In the genomic region with DNA sequence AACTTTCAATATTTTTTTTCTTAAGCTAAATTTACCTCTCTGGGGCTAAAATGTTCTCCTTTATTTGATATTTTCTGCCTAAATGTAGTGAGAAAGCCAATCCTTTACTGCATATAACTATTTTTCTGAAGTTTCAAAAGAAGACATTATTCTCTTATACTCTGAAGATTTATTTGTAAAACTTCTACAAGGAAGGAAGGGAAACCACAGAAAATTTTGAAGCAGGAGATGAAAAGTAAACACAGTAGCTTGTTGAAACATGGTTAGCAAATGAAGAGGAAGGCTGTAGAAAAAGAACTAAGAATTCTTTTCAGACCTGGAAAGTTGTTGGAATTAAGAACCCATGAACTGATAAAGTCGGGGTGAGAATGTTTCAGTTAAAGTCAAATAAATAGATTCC, we compare ENCODE assay signal across 2 cellular contexts.
TF ChIP-seq lines count a peak whose summit lies in the region.

No MANE protein-coding gene starts in this region.

TF ChIP-seq in SK-N-SH, 30 proteins besides CTCF, POLR2A, EP300 and RAD21 (continued from another document):
- TF ChIP-seq FOXJ3 (CRISPR knock-in tag; IDR thresholded peaks at IDR 0.05) (no peak), RXRA (IDR thresholded peaks at IDR 0.05; ENCODE audit: borderline replicate concordance, low read depth) (no peak), TEAD4 (IDR thresholded peaks at IDR 0.05; ENCODE audit: borderline replicate concordance, insufficient read depth) (no peak), TAF1 (IDR thresholded peaks at IDR 0.05; ENCODE audit: borderline replicate concordance, low read depth, low read length) (no peak), ELF1 (IDR thresholded peaks at IDR 0.05) (no peak), GATA2 (CRISPR knock-in tag; IDR thresholded peaks at IDR 0.05) (no peak), MEF2A (IDR thresholded peaks at IDR 0.05; ENCODE audit: borderline replicate concordance, low read depth) (no peak), SIN3A (IDR thresholded peaks at IDR 0.05; ENCODE audit: borderline replicate concordance, low read depth, low read length) (no peak), RCOR1 (IDR thresholded peaks at IDR 0.05; ENCODE audit: low read length) (no peak), GABPA (IDR thresholded peaks at IDR 0.05; ENCODE audit: low read depth) (no peak)
- TF ChIP-seq, protein P1, sequence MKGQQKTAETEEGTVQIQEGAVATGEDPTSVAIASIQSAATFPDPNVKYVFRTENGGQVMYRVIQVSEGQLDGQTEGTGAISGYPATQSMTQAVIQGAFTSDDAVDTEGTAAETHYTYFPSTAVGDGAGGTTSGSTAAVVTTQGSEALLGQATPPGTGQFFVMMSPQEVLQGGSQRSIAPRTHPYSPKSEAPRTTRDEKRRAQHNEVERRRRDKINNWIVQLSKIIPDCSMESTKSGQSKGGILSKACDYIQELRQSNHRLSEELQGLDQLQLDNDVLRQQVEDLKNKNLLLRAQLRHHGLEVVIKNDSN (IDR thresholded peaks at IDR 0.05; ENCODE audit: borderline replicate concordance, low read depth) = no peak
- TF ChIP-seq, protein P2, sequence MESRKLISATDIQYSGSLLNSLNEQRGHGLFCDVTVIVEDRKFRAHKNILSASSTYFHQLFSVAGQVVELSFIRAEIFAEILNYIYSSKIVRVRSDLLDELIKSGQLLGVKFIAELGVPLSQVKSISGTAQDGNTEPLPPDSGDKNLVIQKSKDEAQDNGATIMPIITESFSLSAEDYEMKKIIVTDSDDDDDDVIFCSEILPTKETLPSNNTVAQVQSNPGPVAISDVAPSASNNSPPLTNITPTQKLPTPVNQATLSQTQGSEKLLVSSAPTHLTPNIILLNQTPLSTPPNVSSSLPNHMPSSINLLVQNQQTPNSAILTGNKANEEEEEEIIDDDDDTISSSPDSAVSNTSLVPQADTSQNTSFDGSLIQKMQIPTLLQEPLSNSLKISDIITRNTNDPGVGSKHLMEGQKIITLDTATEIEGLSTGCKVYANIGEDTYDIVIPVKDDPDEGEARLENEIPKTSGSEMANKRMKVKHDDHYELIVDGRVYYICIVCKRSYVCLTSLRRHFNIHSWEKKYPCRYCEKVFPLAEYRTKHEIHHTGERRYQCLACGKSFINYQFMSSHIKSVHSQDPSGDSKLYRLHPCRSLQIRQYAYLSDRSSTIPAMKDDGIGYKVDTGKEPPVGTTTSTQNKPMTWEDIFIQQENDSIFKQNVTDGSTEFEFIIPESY (IDR thresholded peaks at IDR 0.05; ENCODE audit: borderline replicate concordance, low read depth) = no peak
- TF ChIP-seq, protein P3, sequence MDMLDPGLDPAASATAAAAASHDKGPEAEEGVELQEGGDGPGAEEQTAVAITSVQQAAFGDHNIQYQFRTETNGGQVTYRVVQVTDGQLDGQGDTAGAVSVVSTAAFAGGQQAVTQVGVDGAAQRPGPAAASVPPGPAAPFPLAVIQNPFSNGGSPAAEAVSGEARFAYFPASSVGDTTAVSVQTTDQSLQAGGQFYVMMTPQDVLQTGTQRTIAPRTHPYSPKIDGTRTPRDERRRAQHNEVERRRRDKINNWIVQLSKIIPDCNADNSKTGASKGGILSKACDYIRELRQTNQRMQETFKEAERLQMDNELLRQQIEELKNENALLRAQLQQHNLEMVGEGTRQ (IDR thresholded peaks at IDR 0.05; ENCODE audit: borderline replicate concordance, low read depth, low read length) = no peak
- TF ChIP-seq, protein P4, sequence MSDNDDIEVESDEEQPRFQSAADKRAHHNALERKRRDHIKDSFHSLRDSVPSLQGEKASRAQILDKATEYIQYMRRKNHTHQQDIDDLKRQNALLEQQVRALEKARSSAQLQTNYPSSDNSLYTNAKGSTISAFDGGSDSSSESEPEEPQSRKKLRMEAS (IDR thresholded peaks at IDR 0.05; ENCODE audit: low read depth) = no peak

TF ChIP-seq in SK-N-SH treated with all-trans-retinoic acid at 6 μM for 48 hours, 23 proteins besides CTCF, POLR2A, EP300 and RAD21 (continued from another document):
- TF ChIP-seq, protein P5, sequence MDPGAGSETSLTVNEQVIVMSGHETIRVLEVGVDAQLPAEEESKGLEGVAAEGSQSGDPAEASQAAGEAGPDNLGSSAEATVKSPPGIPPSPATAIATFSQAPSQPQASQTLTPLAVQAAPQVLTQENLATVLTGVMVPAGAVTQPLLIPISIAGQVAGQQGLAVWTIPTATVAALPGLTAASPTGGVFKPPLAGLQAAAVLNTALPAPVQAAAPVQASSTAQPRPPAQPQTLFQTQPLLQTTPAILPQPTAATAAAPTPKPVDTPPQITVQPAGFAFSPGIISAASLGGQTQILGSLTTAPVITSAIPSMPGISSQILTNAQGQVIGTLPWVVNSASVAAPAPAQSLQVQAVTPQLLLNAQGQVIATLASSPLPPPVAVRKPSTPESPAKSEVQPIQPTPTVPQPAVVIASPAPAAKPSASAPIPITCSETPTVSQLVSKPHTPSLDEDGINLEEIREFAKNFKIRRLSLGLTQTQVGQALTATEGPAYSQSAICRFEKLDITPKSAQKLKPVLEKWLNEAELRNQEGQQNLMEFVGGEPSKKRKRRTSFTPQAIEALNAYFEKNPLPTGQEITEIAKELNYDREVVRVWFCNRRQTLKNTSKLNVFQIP (CRISPR knock-in tag; IDR thresholded peaks at IDR 0.05; ENCODE audit: borderline replicate concordance, low read depth) = no peak
- TF ChIP-seq OSR1 (CRISPR knock-in tag; IDR thresholded peaks at IDR 0.05) (no peak), BACH2 (CRISPR knock-in tag; IDR thresholded peaks at IDR 0.05; ENCODE audit: borderline replicate concordance) (no peak), ESRRG (CRISPR knock-in tag; IDR thresholded peaks at IDR 0.05) (no peak), CSDC2 (CRISPR knock-in tag; IDR thresholded peaks at IDR 0.05) (no peak), ZFP30 (CRISPR knock-in tag; IDR thresholded peaks at IDR 0.05) (no peak), PPARA (CRISPR knock-in tag; IDR thresholded peaks at IDR 0.05; ENCODE audit: borderline replicate concordance) (no peak), TOX (CRISPR knock-in tag; IDR thresholded peaks at IDR 0.05; ENCODE audit: borderline replicate concordance) (no peak), ZNF70 (CRISPR knock-in tag; IDR thresholded peaks at IDR 0.05) (no peak), ZFP3 (CRISPR knock-in tag; IDR thresholded peaks at IDR 0.05) (no peak)
- TF ChIP-seq, protein P6, sequence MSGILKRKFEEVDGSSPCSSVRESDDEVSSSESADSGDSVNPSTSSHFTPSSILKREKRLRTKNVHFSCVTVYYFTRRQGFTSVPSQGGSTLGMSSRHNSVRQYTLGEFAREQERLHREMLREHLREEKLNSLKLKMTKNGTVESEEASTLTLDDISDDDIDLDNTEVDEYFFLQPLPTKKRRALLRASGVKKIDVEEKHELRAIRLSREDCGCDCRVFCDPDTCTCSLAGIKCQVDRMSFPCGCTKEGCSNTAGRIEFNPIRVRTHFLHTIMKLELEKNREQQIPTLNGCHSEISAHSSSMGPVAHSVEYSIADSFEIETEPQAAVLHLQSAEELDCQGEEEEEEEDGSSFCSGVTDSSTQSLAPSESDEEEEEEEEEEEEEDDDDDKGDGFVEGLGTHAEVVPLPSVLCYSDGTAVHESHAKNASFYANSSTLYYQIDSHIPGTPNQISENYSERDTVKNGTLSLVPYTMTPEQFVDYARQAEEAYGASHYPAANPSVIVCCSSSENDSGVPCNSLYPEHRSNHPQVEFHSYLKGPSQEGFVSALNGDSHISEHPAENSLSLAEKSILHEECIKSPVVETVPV (CRISPR knock-in tag; IDR thresholded peaks at IDR 0.05) = no peak
TF ChIP-seq in SK-N-SH treated with all-trans-retinoic acid at 6 μM for 48 hours: peak in this region for 0.
